13 cellular contexts compared by ENCODE assay signal in genomic region chr17:4485676-4486646, GRCh38. TPM values are rescaled to one million over a fixed set of nuclear protein-coding genes. Genes with fewer than 3 reads are reported as not detected.
A peak's percentile ranks its signal among the peaks of the same experiment; 100 is the strongest.
DNase-seq lines count a peak whose midpoint lies in the region; ATAC-seq, FAIRE-seq and TF ChIP-seq lines count a peak whose summit lies in the region.
"Had no signal": no experiment of that assay in that cellular context is flagged by ENCODE, and none has a peak within 500 bp of the region (broad histone marks: within the 10 kb centered on the region; RNA-seq: fewer than 3 reads in every experiment).

No MANE protein-coding gene starts in this region.

- no peak overlapping the region for H3K4me3 ChIP-seq in epithelial cell of esophagus (ENCODE audit: low read length)
- H3K4me3 ChIP-seq in Caco-2 (ENCODE audit: low read depth, low read length): no peak overlapping the region
- H3K4me3 ChIP-seq: gastrocnemius medialis had no signal

- H3K36me3 Mint-ChIP-seq in chondrocyte (ENCODE audit: low read depth): no peaks in the 10 kb centered on the region
- no peaks in the 10 kb centered on the region for H3K36me3 Mint-ChIP-seq in Caco-2 (ENCODE audit: insufficient read depth, unreplicated experiment)

- H3K36me3 ChIP-seq in Caco-2 (ENCODE audit: control insufficient read depth, insufficient read depth, low read length): no peaks in the 10 kb centered on the region
- H3K36me3 ChIP-seq: gastrocnemius medialis had no signal

- DNase-seq in GM12891 (ENCODE audit: insufficient read length, low spot score): peak; percentile 57
- peak; percentile 67 for DNase-seq in activated CD8-positive, alpha-beta memory T cell treated with anti-CD3 and anti-CD28 coated beads, Interleukin-2, amount 50 U/mL, for 4 hours
- DNase-seq in epithelial cell of esophagus (ENCODE audit: low read depth): peak; percentile 21
- DNase-seq in stimulated activated CD8-positive, alpha-beta memory T cell treated with anti-CD3 and anti-CD28 coated beads, Interleukin-12 subunit alpha, Interleukin-12 subunit beta, amount 100 ng/mL, for 4 hours (ENCODE audit: low read depth): peak; percentile 38
- DNase-seq in chondrocyte (ENCODE audit: low spot score): no peak
- DNase-seq in NCI-H1092 treated with DMSO at 0.1 percent for 48 hours (lab: John Stamatoyannopoulos, UW): no peak
- DNase-seq in Caco-2: no peak
- DNase-seq: gastrocnemius medialis, NCI-H1417 had no signal

- no peak overlapping the region for H3K27ac Mint-ChIP-seq in chondrocyte (ENCODE audit: unreplicated experiment)
- no peak overlapping the region for H3K27ac Mint-ChIP-seq in Caco-2 (ENCODE audit: unreplicated experiment)
- H3K27ac Mint-ChIP-seq: nephron had no signal

- H3K27me3 ChIP-seq in Caco-2 (replicated peaks; ENCODE audit: control insufficient read depth, insufficient read depth, low read length): no peaks in the 10 kb centered on the region
- H3K27me3 ChIP-seq: gastrocnemius medialis had no signal

- TF ChIP-seq CTCF in epithelial cell of esophagus (IDR thresholded peaks at IDR 0.05; ENCODE audit: insufficient read depth, low read depth, low read length, missing control alignments): no peak
- TF ChIP-seq CTCF in chondrocyte (IDR thresholded peaks at IDR 0.05): no peak
- TF ChIP-seq CTCF in Caco-2 (IDR thresholded peaks at IDR 0.05; ENCODE audit: insufficient read depth in 1 of 2, low read depth in 1 of 2, low read length in 1 of 2, severe bottlenecking in 1 of 2, unreplicated experiment in 1 of 2): no peak

- H3K4me1 Mint-ChIP-seq in chondrocyte (ENCODE audit: low read depth): peaks cover 4% of the 10 kb centered on the region
- H3K4me1 Mint-ChIP-seq in Caco-2 (ENCODE audit: low read depth, unreplicated experiment): peaks cover 11% of the 10 kb centered on the region

- no peaks in the 10 kb centered on the region for H3K9me3 ChIP-seq in Caco-2
- H3K9me3 ChIP-seq: gastrocnemius medialis had no signal

- ATAC-seq in HG02973 (IDR thresholded peaks at IDR 0.05; ENCODE audit: unreplicated experiment): no peak
- ATAC-seq: gastrocnemius medialis had no signal

- H3K4me1 ChIP-seq in Caco-2: peaks cover 13% of the 10 kb centered on the region; the same call in 1 of the 2 replicates
- H3K4me1 ChIP-seq: gastrocnemius medialis had no signal

- POLR2A ChIA-PET in Caco-2 (lab: Charles Lee): no interaction called here

- BruUV-seq in Caco-2 (replicated peaks; lab: Mats Ljungman, UMichigan): no TSS peak

- no peak overlapping the region for H3K4me3 Mint-ChIP-seq in chondrocyte (ENCODE audit: unreplicated experiment)
- H3K4me3 Mint-ChIP-seq in Caco-2 (ENCODE audit: unreplicated experiment): no peak overlapping the region
- H3K4me3 Mint-ChIP-seq: nephron had no signal

- H3K9me3 Mint-ChIP-seq in chondrocyte (ENCODE audit: low read depth) (no peaks in the 10 kb centered on the region), Caco-2 (ENCODE audit: unreplicated experiment) (no peaks in the 10 kb centered on the region)
- H3K9me3 Mint-ChIP-seq: nephron had no signal

- TF ChIP-seq POLR2A in GM12891 (IDR thresholded peaks at IDR 0.05; ENCODE audit: low read depth, low read length): no peak

- intact Hi-C loops in Caco-2 (cut with micrococcal nuclease; ENCODE audit: unreplicated experiment): no loop called here

- CTCF ChIA-PET in Caco-2 (lab: Charles Lee): no interaction called here

- H3K27me3 Mint-ChIP-seq in chondrocyte (ENCODE audit: low read depth): peaks cover 10% of the 10 kb centered on the region
- H3K27me3 Mint-ChIP-seq in Caco-2 (ENCODE audit: insufficient read depth, unreplicated experiment): no peaks in the 10 kb centered on the region

- FAIRE-seq in GM12891 (lab: Jason Lieb, UNC): no peak
- FAIRE-seq: GM19239 had no signal

TF ChIP-seq in GM12891, 5 proteins besides CTCF, POLR2A, EP300 and RAD21:
- no peak for TF ChIP-seq TAF1 (IDR thresholded peaks at IDR 0.05; ENCODE audit: low read depth, low read length)
- no peak for TF ChIP-seq POU2F2 (IDR thresholded peaks at IDR 0.05; ENCODE audit: low read depth, low read length)
- TF ChIP-seq SPI1 (IDR thresholded peaks at IDR 0.05; ENCODE audit: low read depth, low read length): no peak
- TF ChIP-seq PAX5 (IDR thresholded peaks at IDR 0.05; ENCODE audit: insufficient read depth, low read length, severe bottlenecking): no peak
- TF ChIP-seq POLR2AphosphoS5 (IDR thresholded peaks at IDR 0.05; ENCODE audit: low read depth, low read length): no peak
TF ChIP-seq in GM12891: peak in this region for 0.

RNA-seq across cellular contexts. Expression of gene SPNS2, which starts 12.7 kb away (rescaled TPM):
- 0.47 TPM for polyA plus RNA-seq in GM12891 (2012; ENCODE audit: low read depth, missing spikeins)
- total RNA-seq in chondrocyte (0.70 to 0.87 TPM in 2 of 3 replicates, not detected in the other), Caco-2 (2022) (1.00 TPM in 2 replicates)
- total RNA-seq: RPMI7951 had no signal

RNA-seq across cellular contexts. Expression of gene SPNS3, which starts 52.2 kb away (rescaled TPM):
- 1.3 TPM for polyA plus RNA-seq in GM12891 (2012; ENCODE audit: low read depth, missing spikeins)
- total RNA-seq in chondrocyte: not detected in 3 replicates
- total RNA-seq in Caco-2 (2022): not detected in 2 replicates
- total RNA-seq: gastrocnemius medialis, RPMI7951 had no signal

Comparison
In these comparisons a context has a peak if more than half of its experiments do, and no peak if none do; other contexts are left out.
1. DNase-seq: peak in GM12891 (single experiment), activated CD8-positive, alpha-beta memory T cell treated with anti-CD3 and anti-CD28 coated beads, Interleukin-2, amount 50 U/mL, for 4 hours (single experiment), epithelial cell of esophagus (single experiment) and stimulated activated CD8-positive, alpha-beta memory T cell treated with anti-CD3 and anti-CD28 coated beads, Interleukin-12 subunit alpha, Interleukin-12 subunit beta, amount 100 ng/mL, for 4 hours (single experiment); none in chondrocyte (single experiment), NCI-H1092 treated with DMSO at 0.1 percent for 48 hours (single experiment) and Caco-2 (0 of 2).